Comparison of ENCODE assay signal across 1 cellular context in the genomic region with DNA sequence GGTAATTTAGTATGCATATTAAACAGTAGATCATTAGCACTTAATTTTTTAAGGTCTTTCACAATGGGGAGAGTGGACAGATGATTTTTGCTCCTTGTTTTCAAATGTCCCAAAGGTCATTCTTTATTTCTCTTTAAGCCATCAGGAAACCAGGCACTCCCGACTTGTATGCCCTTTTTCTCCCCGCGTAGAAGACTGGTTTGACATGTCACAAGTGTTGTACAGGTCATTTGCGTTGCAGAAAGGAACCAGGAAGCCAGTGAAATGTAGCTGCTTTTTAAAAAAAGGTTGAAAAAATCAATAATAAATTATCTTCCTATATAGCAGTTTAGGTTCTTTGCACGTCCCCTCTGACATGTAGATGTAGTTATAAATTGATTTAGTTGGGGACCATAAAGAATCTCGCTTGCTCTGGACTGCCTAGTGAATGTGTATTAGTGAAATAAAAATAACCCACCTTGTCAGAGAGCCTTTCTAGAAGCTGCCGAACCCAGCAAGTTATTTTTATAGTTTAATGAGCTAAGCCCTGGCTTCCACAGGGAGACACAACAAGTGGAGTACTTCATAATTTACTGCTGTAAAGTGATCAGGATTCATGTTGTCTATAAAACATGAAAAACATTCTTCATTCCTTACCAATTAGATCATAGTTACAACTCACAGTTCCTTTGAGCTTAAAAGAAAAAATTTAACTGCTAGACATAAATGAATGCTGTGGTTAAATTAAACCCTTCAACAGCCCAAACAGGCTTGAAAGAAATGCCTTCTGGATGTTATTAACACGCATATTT.
TF ChIP-seq lines count a peak whose summit lies in the region.

No MANE protein-coding gene starts in this region.

TF ChIP-seq in HEK293, 187 proteins besides CTCF, POLR2A, EP300 and RAD21 (continued from another document and continues in another):
- TF ChIP-seq, protein P1, sequence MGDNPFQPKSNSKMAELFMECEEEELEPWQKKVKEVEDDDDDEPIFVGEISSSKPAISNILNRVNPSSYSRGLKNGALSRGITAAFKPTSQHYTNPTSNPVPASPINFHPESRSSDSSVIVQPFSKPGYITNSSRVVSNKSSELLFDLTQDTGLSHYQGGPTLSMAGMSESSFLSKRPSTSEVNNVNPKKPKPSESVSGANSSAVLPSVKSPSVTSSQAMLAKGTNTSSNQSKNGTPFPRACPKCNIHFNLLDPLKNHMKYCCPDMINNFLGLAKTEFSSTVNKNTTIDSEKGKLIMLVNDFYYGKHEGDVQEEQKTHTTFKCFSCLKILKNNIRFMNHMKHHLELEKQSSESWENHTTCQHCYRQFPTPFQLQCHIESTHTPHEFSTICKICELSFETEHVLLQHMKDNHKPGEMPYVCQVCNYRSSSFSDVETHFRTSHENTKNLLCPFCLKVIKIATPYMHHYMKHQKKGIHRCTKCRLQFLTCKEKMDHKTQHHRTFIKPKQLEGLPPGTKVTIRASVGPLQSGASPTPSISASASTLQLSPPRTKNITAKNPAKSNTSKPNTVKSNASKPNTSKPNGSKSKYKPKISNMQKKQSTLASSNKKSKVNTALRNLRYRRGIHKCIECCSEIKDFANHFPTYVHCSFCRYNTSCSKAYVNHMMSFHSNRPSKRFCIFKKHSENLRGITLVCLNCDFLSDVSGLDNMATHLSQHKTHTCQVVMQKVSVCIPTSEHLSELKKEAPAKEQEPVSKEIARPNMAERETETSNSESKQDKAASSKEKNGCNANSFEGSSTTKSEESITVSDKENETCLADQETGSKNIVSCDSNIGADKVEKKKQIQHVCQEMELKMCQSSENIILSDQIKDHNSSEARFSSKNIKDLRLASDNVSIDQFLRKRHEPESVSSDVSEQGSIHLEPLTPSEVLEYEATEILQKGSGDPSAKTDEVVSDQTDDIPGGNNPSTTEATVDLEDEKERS (tag by site-specific recombination; IDR thresholded peaks at IDR 0.05) = no peak
- TF ChIP-seq ZNF146 (tag by site-specific recombination; IDR thresholded peaks at IDR 0.05) (no peak), SP7 (tag by site-specific recombination; IDR thresholded peaks at IDR 0.05) (peak; percentile 96), ZNF133 (tag by site-specific recombination; IDR thresholded peaks at IDR 0.05) (no peak), BCL11B (tag by site-specific recombination; IDR thresholded peaks at IDR 0.05; ENCODE audit: low read depth) (peak; percentile 66; the same call in 1 of the 2 replicates), ZNF155 (tag by site-specific recombination; IDR thresholded peaks at IDR 0.05) (no peak), FEZF1 (tag by site-specific recombination; IDR thresholded peaks at IDR 0.05) (peak; percentile 83), ZNF785 (tag by site-specific recombination; IDR thresholded peaks at IDR 0.05) (no peak), GLIS2 (tag by site-specific recombination; IDR thresholded peaks at IDR 0.05) (no peak), ZNF548 (tag by site-specific recombination; IDR thresholded peaks at IDR 0.05) (no peak), ZNF837 (tag by site-specific recombination; IDR thresholded peaks at IDR 0.05) (no peak), ZNF366 (tag by site-specific recombination; conservative IDR thresholded peaks at IDR 0.05) (peak; percentile 96), ZNF416 (tag by site-specific recombination; IDR thresholded peaks at IDR 0.05) (no peak), ZNF843 (tag by site-specific recombination; IDR thresholded peaks at IDR 0.05) (peak; percentile 97), ZSCAN23 (tag by site-specific recombination; IDR thresholded peaks at IDR 0.05) (no peak), GLI2 (tag by site-specific recombination; IDR thresholded peaks at IDR 0.05; ENCODE audit: borderline replicate concordance, low read depth) (peak; percentile 79)
- TF ChIP-seq, protein P2, sequence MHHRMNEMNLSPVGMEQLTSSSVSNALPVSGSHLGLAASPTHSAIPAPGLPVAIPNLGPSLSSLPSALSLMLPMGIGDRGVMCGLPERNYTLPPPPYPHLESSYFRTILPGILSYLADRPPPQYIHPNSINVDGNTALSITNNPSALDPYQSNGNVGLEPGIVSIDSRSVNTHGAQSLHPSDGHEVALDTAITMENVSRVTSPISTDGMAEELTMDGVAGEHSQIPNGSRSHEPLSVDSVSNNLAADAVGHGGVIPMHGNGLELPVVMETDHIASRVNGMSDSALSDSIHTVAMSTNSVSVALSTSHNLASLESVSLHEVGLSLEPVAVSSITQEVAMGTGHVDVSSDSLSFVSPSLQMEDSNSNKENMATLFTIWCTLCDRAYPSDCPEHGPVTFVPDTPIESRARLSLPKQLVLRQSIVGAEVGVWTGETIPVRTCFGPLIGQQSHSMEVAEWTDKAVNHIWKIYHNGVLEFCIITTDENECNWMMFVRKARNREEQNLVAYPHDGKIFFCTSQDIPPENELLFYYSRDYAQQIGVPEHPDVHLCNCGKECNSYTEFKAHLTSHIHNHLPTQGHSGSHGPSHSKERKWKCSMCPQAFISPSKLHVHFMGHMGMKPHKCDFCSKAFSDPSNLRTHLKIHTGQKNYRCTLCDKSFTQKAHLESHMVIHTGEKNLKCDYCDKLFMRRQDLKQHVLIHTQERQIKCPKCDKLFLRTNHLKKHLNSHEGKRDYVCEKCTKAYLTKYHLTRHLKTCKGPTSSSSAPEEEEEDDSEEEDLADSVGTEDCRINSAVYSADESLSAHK (tag by site-specific recombination; IDR thresholded peaks at IDR 0.05) = peak; percentile 84
- TF ChIP-seq, protein P3, sequence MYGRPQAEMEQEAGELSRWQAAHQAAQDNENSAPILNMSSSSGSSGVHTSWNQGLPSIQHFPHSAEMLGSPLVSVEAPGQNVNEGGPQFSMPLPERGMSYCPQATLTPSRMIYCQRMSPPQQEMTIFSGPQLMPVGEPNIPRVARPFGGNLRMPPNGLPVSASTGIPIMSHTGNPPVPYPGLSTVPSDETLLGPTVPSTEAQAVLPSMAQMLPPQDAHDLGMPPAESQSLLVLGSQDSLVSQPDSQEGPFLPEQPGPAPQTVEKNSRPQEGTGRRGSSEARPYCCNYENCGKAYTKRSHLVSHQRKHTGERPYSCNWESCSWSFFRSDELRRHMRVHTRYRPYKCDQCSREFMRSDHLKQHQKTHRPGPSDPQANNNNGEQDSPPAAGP (tag by site-specific recombination; IDR thresholded peaks at IDR 0.05) = no peak
- TF ChIP-seq, protein P4, sequence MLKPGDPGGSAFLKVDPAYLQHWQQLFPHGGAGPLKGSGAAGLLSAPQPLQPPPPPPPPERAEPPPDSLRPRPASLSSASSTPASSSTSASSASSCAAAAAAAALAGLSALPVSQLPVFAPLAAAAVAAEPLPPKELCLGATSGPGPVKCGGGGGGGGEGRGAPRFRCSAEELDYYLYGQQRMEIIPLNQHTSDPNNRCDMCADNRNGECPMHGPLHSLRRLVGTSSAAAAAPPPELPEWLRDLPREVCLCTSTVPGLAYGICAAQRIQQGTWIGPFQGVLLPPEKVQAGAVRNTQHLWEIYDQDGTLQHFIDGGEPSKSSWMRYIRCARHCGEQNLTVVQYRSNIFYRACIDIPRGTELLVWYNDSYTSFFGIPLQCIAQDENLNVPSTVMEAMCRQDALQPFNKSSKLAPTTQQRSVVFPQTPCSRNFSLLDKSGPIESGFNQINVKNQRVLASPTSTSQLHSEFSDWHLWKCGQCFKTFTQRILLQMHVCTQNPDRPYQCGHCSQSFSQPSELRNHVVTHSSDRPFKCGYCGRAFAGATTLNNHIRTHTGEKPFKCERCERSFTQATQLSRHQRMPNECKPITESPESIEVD (tag by site-specific recombination; IDR thresholded peaks at IDR 0.05) = peak; percentile 98
- TF ChIP-seq, protein P5, sequence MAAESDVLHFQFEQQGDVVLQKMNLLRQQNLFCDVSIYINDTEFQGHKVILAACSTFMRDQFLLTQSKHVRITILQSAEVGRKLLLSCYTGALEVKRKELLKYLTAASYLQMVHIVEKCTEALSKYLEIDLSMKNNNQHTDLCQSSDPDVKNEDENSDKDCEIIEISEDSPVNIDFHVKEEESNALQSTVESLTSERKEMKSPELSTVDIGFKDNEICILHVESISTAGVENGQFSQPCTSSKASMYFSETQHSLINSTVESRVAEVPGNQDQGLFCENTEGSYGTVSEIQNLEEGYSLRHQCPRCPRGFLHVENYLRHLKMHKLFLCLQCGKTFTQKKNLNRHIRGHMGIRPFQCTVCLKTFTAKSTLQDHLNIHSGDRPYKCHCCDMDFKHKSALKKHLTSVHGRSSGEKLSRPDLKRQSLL (tag by site-specific recombination; IDR thresholded peaks at IDR 0.05) = peak; percentile 27; the same call in 1 of the 2 replicates
- TF ChIP-seq, protein P6, sequence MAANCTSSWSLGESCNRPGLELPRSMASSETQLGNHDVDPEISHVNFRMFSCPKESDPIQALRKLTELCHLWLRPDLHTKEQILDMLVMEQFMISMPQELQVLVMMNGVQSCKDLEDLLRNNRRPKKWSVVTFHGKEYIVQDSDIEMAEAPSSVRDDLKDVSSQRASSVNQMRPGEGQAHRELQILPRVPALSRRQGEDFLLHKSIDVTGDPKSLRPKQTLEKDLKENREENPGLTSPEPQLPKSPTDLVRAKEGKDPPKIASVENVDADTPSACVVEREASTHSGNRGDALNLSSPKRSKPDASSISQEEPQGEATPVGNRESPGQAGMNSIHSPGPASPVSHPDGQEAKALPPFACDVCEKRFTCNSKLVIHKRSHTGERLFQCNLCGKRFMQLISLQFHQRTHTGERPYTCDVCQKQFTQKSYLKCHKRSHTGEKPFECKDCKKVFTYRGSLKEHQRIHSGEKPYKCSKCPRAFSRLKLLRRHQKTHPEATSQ (tag by site-specific recombination; IDR thresholded peaks at IDR 0.05) = no peak
- TF ChIP-seq, protein P7, sequence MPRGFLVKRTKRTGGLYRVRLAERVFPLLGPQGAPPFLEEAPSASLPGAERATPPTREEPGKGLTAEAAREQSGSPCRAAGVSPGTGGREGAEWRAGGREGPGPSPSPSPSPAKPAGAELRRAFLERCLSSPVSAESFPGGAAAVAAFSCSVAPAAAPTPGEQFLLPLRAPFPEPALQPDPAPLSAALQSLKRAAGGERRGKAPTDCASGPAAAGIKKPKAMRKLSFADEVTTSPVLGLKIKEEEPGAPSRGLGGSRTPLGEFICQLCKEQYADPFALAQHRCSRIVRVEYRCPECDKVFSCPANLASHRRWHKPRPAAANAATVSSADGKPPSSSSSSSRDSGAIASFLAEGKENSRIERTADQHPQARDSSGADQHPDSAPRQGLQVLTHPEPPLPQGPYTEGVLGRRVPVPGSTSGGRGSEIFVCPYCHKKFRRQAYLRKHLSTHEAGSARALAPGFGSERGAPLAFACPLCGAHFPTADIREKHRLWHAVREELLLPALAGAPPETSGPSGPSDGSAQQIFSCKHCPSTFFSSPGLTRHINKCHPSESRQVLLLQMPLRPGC (tag by site-specific recombination; IDR thresholded peaks at IDR 0.05) = peak; percentile 86
- TF ChIP-seq, protein P8, sequence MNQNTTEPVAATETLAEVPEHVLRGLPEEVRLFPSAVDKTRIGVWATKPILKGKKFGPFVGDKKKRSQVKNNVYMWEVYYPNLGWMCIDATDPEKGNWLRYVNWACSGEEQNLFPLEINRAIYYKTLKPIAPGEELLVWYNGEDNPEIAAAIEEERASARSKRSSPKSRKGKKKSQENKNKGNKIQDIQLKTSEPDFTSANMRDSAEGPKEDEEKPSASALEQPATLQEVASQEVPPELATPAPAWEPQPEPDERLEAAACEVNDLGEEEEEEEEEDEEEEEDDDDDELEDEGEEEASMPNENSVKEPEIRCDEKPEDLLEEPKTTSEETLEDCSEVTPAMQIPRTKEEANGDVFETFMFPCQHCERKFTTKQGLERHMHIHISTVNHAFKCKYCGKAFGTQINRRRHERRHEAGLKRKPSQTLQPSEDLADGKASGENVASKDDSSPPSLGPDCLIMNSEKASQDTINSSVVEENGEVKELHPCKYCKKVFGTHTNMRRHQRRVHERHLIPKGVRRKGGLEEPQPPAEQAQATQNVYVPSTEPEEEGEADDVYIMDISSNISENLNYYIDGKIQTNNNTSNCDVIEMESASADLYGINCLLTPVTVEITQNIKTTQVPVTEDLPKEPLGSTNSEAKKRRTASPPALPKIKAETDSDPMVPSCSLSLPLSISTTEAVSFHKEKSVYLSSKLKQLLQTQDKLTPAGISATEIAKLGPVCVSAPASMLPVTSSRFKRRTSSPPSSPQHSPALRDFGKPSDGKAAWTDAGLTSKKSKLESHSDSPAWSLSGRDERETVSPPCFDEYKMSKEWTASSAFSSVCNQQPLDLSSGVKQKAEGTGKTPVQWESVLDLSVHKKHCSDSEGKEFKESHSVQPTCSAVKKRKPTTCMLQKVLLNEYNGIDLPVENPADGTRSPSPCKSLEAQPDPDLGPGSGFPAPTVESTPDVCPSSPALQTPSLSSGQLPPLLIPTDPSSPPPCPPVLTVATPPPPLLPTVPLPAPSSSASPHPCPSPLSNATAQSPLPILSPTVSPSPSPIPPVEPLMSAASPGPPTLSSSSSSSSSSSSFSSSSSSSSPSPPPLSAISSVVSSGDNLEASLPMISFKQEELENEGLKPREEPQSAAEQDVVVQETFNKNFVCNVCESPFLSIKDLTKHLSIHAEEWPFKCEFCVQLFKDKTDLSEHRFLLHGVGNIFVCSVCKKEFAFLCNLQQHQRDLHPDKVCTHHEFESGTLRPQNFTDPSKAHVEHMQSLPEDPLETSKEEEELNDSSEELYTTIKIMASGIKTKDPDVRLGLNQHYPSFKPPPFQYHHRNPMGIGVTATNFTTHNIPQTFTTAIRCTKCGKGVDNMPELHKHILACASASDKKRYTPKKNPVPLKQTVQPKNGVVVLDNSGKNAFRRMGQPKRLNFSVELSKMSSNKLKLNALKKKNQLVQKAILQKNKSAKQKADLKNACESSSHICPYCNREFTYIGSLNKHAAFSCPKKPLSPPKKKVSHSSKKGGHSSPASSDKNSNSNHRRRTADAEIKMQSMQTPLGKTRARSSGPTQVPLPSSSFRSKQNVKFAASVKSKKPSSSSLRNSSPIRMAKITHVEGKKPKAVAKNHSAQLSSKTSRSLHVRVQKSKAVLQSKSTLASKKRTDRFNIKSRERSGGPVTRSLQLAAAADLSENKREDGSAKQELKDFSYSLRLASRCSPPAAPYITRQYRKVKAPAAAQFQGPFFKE (tag by site-specific recombination; IDR thresholded peaks at IDR 0.05; ENCODE audit: borderline replicate concordance) = no peak
- TF ChIP-seq, protein P9, sequence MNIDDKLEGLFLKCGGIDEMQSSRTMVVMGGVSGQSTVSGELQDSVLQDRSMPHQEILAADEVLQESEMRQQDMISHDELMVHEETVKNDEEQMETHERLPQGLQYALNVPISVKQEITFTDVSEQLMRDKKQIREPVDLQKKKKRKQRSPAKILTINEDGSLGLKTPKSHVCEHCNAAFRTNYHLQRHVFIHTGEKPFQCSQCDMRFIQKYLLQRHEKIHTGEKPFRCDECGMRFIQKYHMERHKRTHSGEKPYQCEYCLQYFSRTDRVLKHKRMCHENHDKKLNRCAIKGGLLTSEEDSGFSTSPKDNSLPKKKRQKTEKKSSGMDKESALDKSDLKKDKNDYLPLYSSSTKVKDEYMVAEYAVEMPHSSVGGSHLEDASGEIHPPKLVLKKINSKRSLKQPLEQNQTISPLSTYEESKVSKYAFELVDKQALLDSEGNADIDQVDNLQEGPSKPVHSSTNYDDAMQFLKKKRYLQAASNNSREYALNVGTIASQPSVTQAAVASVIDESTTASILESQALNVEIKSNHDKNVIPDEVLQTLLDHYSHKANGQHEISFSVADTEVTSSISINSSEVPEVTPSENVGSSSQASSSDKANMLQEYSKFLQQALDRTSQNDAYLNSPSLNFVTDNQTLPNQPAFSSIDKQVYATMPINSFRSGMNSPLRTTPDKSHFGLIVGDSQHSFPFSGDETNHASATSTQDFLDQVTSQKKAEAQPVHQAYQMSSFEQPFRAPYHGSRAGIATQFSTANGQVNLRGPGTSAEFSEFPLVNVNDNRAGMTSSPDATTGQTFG (tag by site-specific recombination; IDR thresholded peaks at IDR 0.05; ENCODE audit: borderline replicate concordance) = no peak
